8 cellular contexts compared by ENCODE assay signal in genomic region chr19:55656552-55656951, GRCh38. TPM values are rescaled to one million over a fixed set of nuclear protein-coding genes. Genes with fewer than 3 reads are reported as not detected.
DNase-seq lines count a peak whose midpoint lies in the region; ATAC-seq and TF ChIP-seq lines count a peak whose summit lies in the region.

No MANE protein-coding gene starts in this region.

- H3K27me3 ChIP-seq in BLaER1 (no peaks in the 10 kb centered on the region), thyroid gland (no peaks in the 10 kb centered on the region), testis (no peaks in the 10 kb centered on the region)

- peaks cover 48% of the 10 kb centered on the region for H3K36me3 ChIP-seq in BLaER1
- H3K36me3 ChIP-seq in thyroid gland, result peaks cover 19 to 22% of the 10 kb centered on the region in 2 donors
- H3K36me3 ChIP-seq in testis (ENCODE audit: low read depth, missing control alignments), result no peaks in the 10 kb centered on the region

- TF ChIP-seq CTCF in LNCaP clone FGC (IDR thresholded peaks at IDR 0.05; ENCODE audit: control insufficient read depth, extremely low read depth, insufficient read depth) (no peak), coronary artery (IDR thresholded peaks at IDR 0.05) (no peak), nephron (IDR thresholded peaks at IDR 0.05; ENCODE audit: unreplicated experiment in 3 of 3) (no peak), thyroid gland (IDR thresholded peaks at IDR 0.05) (no peak), testis (IDR thresholded peaks at IDR 0.05) (no peak)

- peak overlapping the region; percentile 91 to 93 (median 92) for H3K4me3 Mint-ChIP-seq in nephron

- H3K4me2 ChIP-seq in BLaER1, result peak overlapping the region; percentile 99

- H3K4me1 ChIP-seq in BLaER1 (peaks cover 60% of the 10 kb centered on the region), thyroid gland (peaks cover 37 to 46% of the 10 kb centered on the region in 2 donors), testis (peaks cover 55% of the 10 kb centered on the region)

- no peaks in the 10 kb centered on the region for H3K9me3 ChIP-seq in BLaER1
- H3K9me3 ChIP-seq in thyroid gland, result no peaks in the 10 kb centered on the region
- no peaks in the 10 kb centered on the region for H3K9me3 ChIP-seq in testis

- 55% methylated on average over 7 of the region's 7 CpGs for WGBS in thyroid gland, 2 donors
- 31 to 39% methylated on average over 7 of the region's 7 CpGs for WGBS in testis, 2 donors

- DNase-seq in LNCaP clone FGC (ENCODE audit: low read depth) (no peak), coronary artery (ENCODE audit: low spot score) (no peak), NCI-H1417 (lab: John Stamatoyannopoulos, UW) (no peak), thyroid gland (no peak), testis (no peak)

- peak overlapping the region; percentile 100 for H3K27ac ChIP-seq in BLaER1
- no peak overlapping the region for H3K27ac ChIP-seq in coronary artery
- no peak overlapping the region for H3K27ac ChIP-seq in thyroid gland
- H3K27ac ChIP-seq in testis, result no peak overlapping the region

- H3K4me1 Mint-ChIP-seq in nephron, result peaks cover 32% of the 10 kb centered on the region

- H3K27me3 Mint-ChIP-seq in nephron (ENCODE audit: low read depth), result peaks cover 5% of the 10 kb centered on the region

- peaks cover 17% of the 10 kb centered on the region for H3K36me3 Mint-ChIP-seq in nephron (ENCODE audit: low read depth)

- intact Hi-C loops in thyroid gland (cut with DNase I) (loop anchor here (10.0 kb wide), 1 partner anchor 272 kb away; the partner anchor contains the start of genes RPL28 and TMEM238), testis (cut with DNase I; ENCODE audit: low total_unique reads) (no loop called here)

- TF ChIP-seq POLR2A in thyroid gland (IDR thresholded peaks at IDR 0.05) (no peak), testis (IDR thresholded peaks at IDR 0.05) (no peak)

- H3K9me3 Mint-ChIP-seq in nephron, result no peaks in the 10 kb centered on the region

- H4K20me1 ChIP-seq in BLaER1, result peaks cover 61% of the 10 kb centered on the region

- ATAC-seq in HG03378 (IDR thresholded peaks at IDR 0.05; ENCODE audit: unreplicated experiment), result no peak

- H3K27ac Mint-ChIP-seq in nephron, result peak overlapping the region; percentile 98 to 99 (median 99)

- H3K4me3 ChIP-seq in BLaER1 (peak overlapping the region; percentile 87), LNCaP clone FGC (ENCODE audit: low read depth, low read length) (peak overlapping the region; percentile 90), coronary artery (peak overlapping the region; percentile 95), thyroid gland (replicated peaks in 1 of 3) (peak overlapping the region in 1 of 3 donors; percentile 76), testis (peak overlapping the region in 1 of 2 donors; percentile 82)

- peak overlapping the region; percentile 100 for H3K9ac ChIP-seq in BLaER1

RNA-seq across cellular contexts. Expression of gene U2AF2, which starts 1.7 kb away (rescaled TPM):
- 100 to 1,000 TPM in 1 of 4 donors, 10 to 100 TPM in 3; 68.4 to 115 (median 85.7) TPM for total RNA-seq in thyroid gland
- 100 to 1,000 TPM; 264 to 281 TPM for total RNA-seq in testis
- 163 TPM for polyA plus RNA-seq in testis (ENCODE audit: insufficient read depth, low read depth, low replicate concordance)

RNA-seq across cellular contexts. Expression of gene CCDC106, which starts 8.5 kb away (rescaled TPM):
- total RNA-seq in thyroid gland (10 to 100 TPM; 11.2 to 23.2 (median 20.7) TPM), testis (10 to 100 TPM; 57.0 to 84.9 TPM)
- 34.5 TPM for polyA plus RNA-seq in testis (ENCODE audit: insufficient read depth, low read depth, low replicate concordance)

RNA-seq across cellular contexts. Expression of gene ZNF581, which starts 13.1 kb away (rescaled TPM):
- total RNA-seq in thyroid gland (10 to 100 TPM; 11.1 to 23.9 (median 15.8) TPM), testis (10 to 100 TPM; 17.3 to 31.2 TPM)
- 18.4 TPM for polyA plus RNA-seq in testis (ENCODE audit: insufficient read depth, low read depth, low replicate concordance)

RNA-seq across cellular contexts. Expression of gene ZNF580, which starts 15.8 kb away (rescaled TPM):
- total RNA-seq in thyroid gland (10 to 100 TPM; 29.9 to 61.1 (median 44.8) TPM), testis (10 to 100 TPM; 37.6 to 38.0 TPM)
- polyA plus RNA-seq in testis (ENCODE audit: insufficient read depth, low read depth, low replicate concordance), result 21.7 TPM

RNA-seq across cellular contexts. Expression of gene EPN1, which starts 18.5 kb away (rescaled TPM):
- total RNA-seq in thyroid gland (100 to 1,000 TPM in 1 of 4 donors, 10 to 100 TPM in 3; 34.8 to 102 (median 72.2) TPM), testis (100 to 1,000 TPM; 176 to 303 TPM)
- 134 TPM for polyA plus RNA-seq in testis (ENCODE audit: insufficient read depth, low read depth, low replicate concordance)
